Comparison of ENCODE assay signal across 14 cellular contexts in the genomic region with DNA sequence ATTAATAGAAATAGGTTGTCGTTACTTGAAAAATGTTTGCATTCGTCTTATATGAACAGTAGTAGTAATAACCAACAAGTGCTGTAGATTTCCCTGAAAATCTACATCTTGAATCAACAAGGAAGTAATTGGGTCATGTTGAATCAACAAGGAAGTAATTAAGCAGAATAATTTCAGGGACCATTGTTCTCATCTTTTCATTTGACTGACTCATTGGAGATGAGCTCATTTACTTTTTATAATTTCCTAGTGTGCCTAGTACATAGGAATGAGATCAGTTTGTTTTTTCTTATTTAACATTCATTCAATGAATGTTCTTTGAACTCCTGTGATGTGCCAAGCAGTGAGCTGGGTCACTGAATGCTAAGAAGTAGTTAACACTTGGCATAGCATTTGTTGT. TPM values are rescaled to one million over a fixed set of nuclear protein-coding genes. Genes with fewer than 3 reads are reported as not detected.
DNase-seq lines count a peak whose midpoint lies in the region; ATAC-seq and TF ChIP-seq lines count a peak whose summit lies in the region.
"Had no signal": no experiment of that assay in that cellular context is flagged by ENCODE, and none has a peak within 500 bp of the region (broad histone marks: within the 10 kb centered on the region; RNA-seq: fewer than 3 reads in every experiment).

No MANE protein-coding gene starts in this region.

- peaks cover 24% of the 10 kb centered on the region for H3F3A ChIP-seq in GM23248 (ENCODE audit: insufficient read depth)

- H3K36me3 ChIP-seq in GM23248 (ENCODE audit: low read depth) (peaks cover 41% of the 10 kb centered on the region; the same call in 1 of the 2 replicates), osteoblast (ENCODE audit: insufficient read depth, low read length) (peaks cover 34% of the 10 kb centered on the region)

- 19 to 27% methylated on average over 2 of the region's 2 CpGs for WGBS in GM23248 (ENCODE audit: low coverage in 1 of 2, low lambda C conversion rate in 2 of 2, missing lambda C conversion rate in 2 of 2), 2 experiments

- H4K20me1 ChIP-seq in GM23248 (ENCODE audit: insufficient read depth) (no peaks in the 10 kb centered on the region), osteoblast (ENCODE audit: insufficient read depth, low read length) (peaks cover 7% of the 10 kb centered on the region)

- H3K9me3 ChIP-seq in GM23248 (ENCODE audit: low read depth) (no peaks in the 10 kb centered on the region), osteoblast (ENCODE audit: low read depth, low read length) (no peaks in the 10 kb centered on the region)
- H3K9me3 ChIP-seq: right atrium auricular region had no signal

- H2AFZ ChIP-seq in GM23248 (no peak overlapping the region), osteoblast (ENCODE audit: low read length) (no peak overlapping the region)

- H3K9me2 ChIP-seq in GM23248 (ENCODE audit: insufficient read depth), result no peaks in the 10 kb centered on the region

- H3K79me2 ChIP-seq in GM23248 (ENCODE audit: insufficient read depth) (peaks cover 83% of the 10 kb centered on the region), osteoblast (ENCODE audit: insufficient read depth, low read length) (peaks cover 63% of the 10 kb centered on the region)

- H3K27ac ChIP-seq in GM23248 (peak overlapping the region; percentile 14; the same call in 1 of the 2 replicates), epithelial cell of prostate (peak overlapping the region; percentile 86), osteoblast (ENCODE audit: low read depth, low read length) (peak overlapping the region; percentile 13)

- peak; percentile 55 for DNase-seq in GM23248
- DNase-seq in NCI-H2196 (lab: John Stamatoyannopoulos, UW; ENCODE audit: unreplicated experiment), result peak; percentile 60
- peak; percentile 51 for DNase-seq in epithelial cell of prostate (ENCODE audit: low read depth, low spot score)
- DNase-seq in osteoblast (ENCODE audit: insufficient read length, low spot score, missing footprints), result no peak
- DNase-seq in nucleus accumbens (lab: John Stamatoyannopoulos, UW), result no peak
- DNase-seq: activated CD8-positive, alpha-beta T cell treated with anti-CD3 and anti-CD28 coated beads for 36 hours; activated naive CD4-positive, alpha-beta T cell; CD4-positive, CD25-positive, alpha-beta regulatory T cell; NCI-H187 had no signal

- H3K9ac ChIP-seq in GM23248, result no peak overlapping the region

- ATAC-seq in HG03442 (IDR thresholded peaks at IDR 0.05; ENCODE audit: unreplicated experiment) (no peak), HG02973 (IDR thresholded peaks at IDR 0.05; ENCODE audit: unreplicated experiment) (no peak)
- ATAC-seq: activated CD8-positive, alpha-beta T cell treated with anti-CD3 and anti-CD28 coated beads for 36 hours; K562 had no signal

- H3K27me3 ChIP-seq in GM23248 (replicated peaks; ENCODE audit: insufficient read depth) (no peaks in the 10 kb centered on the region), osteoblast (ENCODE audit: insufficient read depth, low read length) (no peaks in the 10 kb centered on the region)
- H3K27me3 ChIP-seq: right atrium auricular region had no signal

- in situ Hi-C loops in GM23248 (cut with MboI), result no loop called here

- H3K4me3 ChIP-seq in GM23248 (no peak overlapping the region), osteoblast (ENCODE audit: insufficient read depth, low read length) (no peak overlapping the region)
- H3K4me3 ChIP-seq: K562, right atrium auricular region had no signal

- peaks cover 10% of the 10 kb centered on the region; the same call in 1 of the 2 replicates for H3K4me1 ChIP-seq in GM23248 (ENCODE audit: insufficient read depth)
- H3K4me1 ChIP-seq in osteoblast (ENCODE audit: insufficient read depth, low read length), result no peaks in the 10 kb centered on the region

- no peak overlapping the region for H3K4me2 ChIP-seq in GM23248 (ENCODE audit: unreplicated experiment)
- no peak overlapping the region for H3K4me2 ChIP-seq in osteoblast (ENCODE audit: insufficient read depth, low read length)

- no peak for TF ChIP-seq CTCF in osteoblast (IDR thresholded peaks at IDR 0.05; ENCODE audit: extremely low read depth, low read depth, low read length)

RNA-seq across cellular contexts. Expression of gene CLDN12, which starts 8.2 kb away (rescaled TPM):
- total RNA-seq in GM23248 (2014; rRNA removed; shearing (Covaris generic)), result 35.6 and 38.3 TPM in 2 replicates
- 24.1 and 24.3 TPM in 2 replicates for polyA plus RNA-seq in GM23248 (2016; fragmentation: Nextera tagmentation; extraction: Ambion mirVana)
- total RNA-seq in osteoblast, result 35.9 and 39.8 TPM in 2 replicates

RNA-seq across cellular contexts. Expression of gene PTTG1IP2, which starts 57.9 kb away (rescaled TPM):
- total RNA-seq in GM23248 (2014; rRNA removed; shearing (Covaris generic)), result not detected in 2 replicates
- polyA plus RNA-seq in GM23248 (2016; fragmentation: Nextera tagmentation; extraction: Ambion mirVana), result not detected in 2 replicates
- total RNA-seq in osteoblast, result not detected in 2 replicates
- total RNA-seq: activated CD8-positive, alpha-beta T cell treated with anti-CD3 and anti-CD28 coated beads for 36 hours; CD4-positive, CD25-positive, alpha-beta regulatory T cell; K562; mucosa of gallbladder; right atrium auricular region had no signal
- polyA plus RNA-seq: CD4-positive, CD25-positive, alpha-beta regulatory T cell; K562 had no signal

Comparison
In these comparisons a context has a peak if more than half of its experiments do, and no peak if none do; other contexts are left out.
1. DNase-seq: peak in GM23248 (single experiment), NCI-H2196 (single experiment) and epithelial cell of prostate (single experiment); none in osteoblast (single experiment) and nucleus accumbens (0 of 56).
2. H3K27ac ChIP-seq: peak in every context shown above with its lines; median percentile 86 in epithelial cell of prostate; 14 in GM23248; 13 in osteoblast.